Comparison of ENCODE assay signal across 8 cellular contexts in the genomic region with DNA sequence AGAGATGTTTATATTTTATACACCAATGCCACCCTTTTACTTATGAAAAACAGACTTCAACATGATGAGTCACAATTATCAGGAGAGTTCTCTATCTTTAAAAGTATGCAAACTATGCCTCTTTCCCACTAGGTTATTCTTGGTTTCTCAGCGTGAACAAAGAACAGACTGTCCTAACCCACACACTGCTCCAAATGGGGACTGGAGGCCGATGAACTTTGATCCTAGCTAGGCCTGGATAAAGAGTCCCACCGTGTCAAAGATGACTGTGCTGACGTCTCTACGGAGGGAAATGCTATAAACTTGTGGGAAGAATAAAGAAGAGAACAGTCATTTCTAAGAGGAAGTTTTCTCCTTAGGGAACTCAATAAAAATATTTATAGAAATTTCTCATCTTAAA.
DNase-seq lines count a peak whose midpoint lies in the region; ATAC-seq and TF ChIP-seq lines count a peak whose summit lies in the region.

No MANE protein-coding gene starts in this region.

- no peaks in the 10 kb centered on the region for H3K9me3 Mint-ChIP-seq in activated T-helper 1 cell treated with anti-CD3 and anti-CD28 coated beads, Interleukin-12 subunit alpha, Interleukin-12 subunit beta, Interleukin-2, Interleukin-4 antibody, amounts not matched to agents 30 ng/mL and 10 ng/mL and 1 ng/mL, durations not matched to agents 14 hours and 24 hours and 36 hours

- intact Hi-C loops in activated T-helper 1 cell treated with anti-CD3 and anti-CD28 coated beads, Interleukin-12 subunit alpha, Interleukin-12 subunit beta, Interleukin-2, Interleukin-4 antibody, amounts not matched to agents 30 ng/mL and 10 ng/mL and 1 ng/mL, durations not matched to agents 14 hours and 24 hours and 36 hours (cut with micrococcal nuclease): no loop called here

- no peak overlapping the region for H3K27ac Mint-ChIP-seq in activated T-helper 1 cell treated with anti-CD3 and anti-CD28 coated beads, Interleukin-12 subunit alpha, Interleukin-12 subunit beta, Interleukin-2, Interleukin-4 antibody, amounts not matched to agents 30 ng/mL and 10 ng/mL and 1 ng/mL, durations not matched to agents 14 hours and 24 hours and 36 hours

- H3K4me1 Mint-ChIP-seq in activated T-helper 1 cell treated with anti-CD3 and anti-CD28 coated beads, Interleukin-12 subunit alpha, Interleukin-12 subunit beta, Interleukin-2, Interleukin-4 antibody, amounts not matched to agents 30 ng/mL and 10 ng/mL and 1 ng/mL, durations not matched to agents 14 hours and 24 hours and 36 hours (ENCODE audit: low read depth): no peaks in the 10 kb centered on the region

- peak; percentile 81 for ATAC-seq in HG03442 (IDR thresholded peaks at IDR 0.05; ENCODE audit: unreplicated experiment)

- no peak overlapping the region for H3K4me3 ChIP-seq in choroid plexus epithelial cell (ENCODE audit: low read depth, low read length)

- H3K36me3 Mint-ChIP-seq in activated T-helper 1 cell treated with anti-CD3 and anti-CD28 coated beads, Interleukin-12 subunit alpha, Interleukin-12 subunit beta, Interleukin-2, Interleukin-4 antibody, amounts not matched to agents 30 ng/mL and 10 ng/mL and 1 ng/mL, durations not matched to agents 14 hours and 24 hours and 36 hours (ENCODE audit: low read depth): no peaks in the 10 kb centered on the region

- TF ChIP-seq CTCF in choroid plexus epithelial cell (conservative IDR thresholded peaks at IDR 0.05; ENCODE audit: low read depth, low read length): no peak

- DNase-seq in EL (peak; percentile 98), choroid plexus epithelial cell (ENCODE audit: low read depth) (peak; percentile 100), lung microvascular endothelial cell (ENCODE audit: low read depth in 2 of 2) (peak; percentile 43 to 89), NCI-H510A (lab: John Stamatoyannopoulos, UW) (no peak), NCI-H446 treated with DMSO at 0.1 percent for 48 hours (lab: John Stamatoyannopoulos, UW) (no peak)
- DNase-seq in activated T-helper 1 cell treated with anti-CD3 and anti-CD28 coated beads, Interleukin-12 subunit alpha, Interleukin-12 subunit beta, Interleukin-2, Interleukin-4 antibody, amounts not matched to agents 30 ng/mL and 10 ng/mL and 1 ng/mL, durations not matched to agents 14 hours and 24 hours and 36 hours (ENCODE audit: low spot score): no peak
- DNase-seq in activated CD8-positive, alpha-beta memory T cell treated with anti-CD3 and anti-CD28 coated beads for 24 hours: no peak

- H3K27me3 Mint-ChIP-seq in activated T-helper 1 cell treated with anti-CD3 and anti-CD28 coated beads, Interleukin-12 subunit alpha, Interleukin-12 subunit beta, Interleukin-2, Interleukin-4 antibody, amounts not matched to agents 30 ng/mL and 10 ng/mL and 1 ng/mL, durations not matched to agents 14 hours and 24 hours and 36 hours (ENCODE audit: insufficient read depth): peaks cover 2% of the 10 kb centered on the region

- no peak overlapping the region for H3K4me3 Mint-ChIP-seq in activated T-helper 1 cell treated with anti-CD3 and anti-CD28 coated beads, Interleukin-12 subunit alpha, Interleukin-12 subunit beta, Interleukin-2, Interleukin-4 antibody, amounts not matched to agents 30 ng/mL and 10 ng/mL and 1 ng/mL, durations not matched to agents 14 hours and 24 hours and 36 hours

Comparison
In these comparisons a context has a peak if more than half of its experiments do, and no peak if none do; other contexts are left out.
1. DNase-seq: peak in EL (single experiment), choroid plexus epithelial cell (single experiment) and lung microvascular endothelial cell (2 of 2); none in activated T-helper 1 cell treated with anti-CD3 and anti-CD28 coated beads, Interleukin-12 subunit alpha, Interleukin-12 subunit beta, Interleukin-2, Interleukin-4 antibody, amounts not matched to agents 30 ng/mL and 10 ng/mL and 1 ng/mL, durations not matched to agents 14 hours and 24 hours and 36 hours (single experiment), activated CD8-positive, alpha-beta memory T cell treated with anti-CD3 and anti-CD28 coated beads for 24 hours (single experiment), NCI-H510A (single experiment) and NCI-H446 treated with DMSO at 0.1 percent for 48 hours (single experiment).